Comparison of ENCODE assay signal across 8 cellular contexts in genomic region chr6:73652637-73653570, GRCh38. TPM values are rescaled to one million over a fixed set of nuclear protein-coding genes. Genes with fewer than 3 reads are reported as not detected.
DNase-seq lines count a peak whose midpoint lies in the region; ATAC-seq and TF ChIP-seq lines count a peak whose summit lies in the region.

No MANE protein-coding gene starts in this region.

- peak; percentile 44 for ATAC-seq in HG02610 (IDR thresholded peaks at IDR 0.05; ENCODE audit: unreplicated experiment)

- peak overlapping the region; percentile 65 for H2AFZ ChIP-seq in SU-DHL-6 (ENCODE audit: low read depth, low read length, severe bottlenecking)

- H3K27ac ChIP-seq in SU-DHL-6 (ENCODE audit: low read depth, low read length) (peak overlapping the region; percentile 86), left ventricle myocardium inferior (replicated peaks) (peak overlapping the region; percentile 99), prostate gland (peak overlapping the region; percentile 98)

- TF ChIP-seq CTCF in GM12865 (IDR thresholded peaks at IDR 0.05; ENCODE audit: insufficient read depth, low read depth, low read length, missing control alignments) (peak; percentile 18), NB4 (IDR thresholded peaks at IDR 0.05; ENCODE audit: low read depth, low read length) (peak; percentile 27), SU-DHL-6 (IDR thresholded peaks at IDR 0.05; ENCODE audit: insufficient read depth, low read length, poor library complexity, severe bottlenecking) (peak; percentile 19), left ventricle myocardium inferior (IDR thresholded peaks at IDR 0.05; ENCODE audit: borderline replicate concordance) (peak; percentile 55), prostate gland (IDR thresholded peaks at IDR 0.05) (peak in 3 of 4 experiments; percentile 5 to 68 (median 45))

- TF ChIP-seq POLR2A in NB4 (IDR thresholded peaks at IDR 0.05; ENCODE audit: extremely low read depth, insufficient read length) (no peak), prostate gland (IDR thresholded peaks at IDR 0.05) (no peak)

- peaks cover 26% of the 10 kb centered on the region for H3F3A ChIP-seq in SU-DHL-6 (ENCODE audit: insufficient read depth)

- H3K9ac ChIP-seq in SU-DHL-6 (ENCODE audit: low read length), result peak overlapping the region; percentile 92

- H3K4me3 ChIP-seq in GM12865 (ENCODE audit: low read depth, low read length), result peak overlapping the region; percentile 98
- peak overlapping the region; percentile 67 for H3K4me3 ChIP-seq in NB4 (ENCODE audit: low read depth, low read length)
- H3K4me3 ChIP-seq in SU-DHL-6 (ENCODE audit: insufficient read depth, low read length, poor library complexity, severe bottlenecking), result peak overlapping the region; percentile 63
- H3K4me3 ChIP-seq in left ventricle myocardium inferior, result peak overlapping the region; percentile 100
- peak overlapping the region; percentile 98 to 100 for H3K4me3 ChIP-seq in prostate gland

- H3K4me2 ChIP-seq in SU-DHL-6 (ENCODE audit: low read depth, low read length, poor library complexity, severe bottlenecking), result peak overlapping the region; percentile 100

- H3K27me3 ChIP-seq in SU-DHL-6 (ENCODE audit: low read length) (no peaks in the 10 kb centered on the region), left ventricle myocardium inferior (ENCODE audit: low read depth) (no peaks in the 10 kb centered on the region), prostate gland (replicated peaks; ENCODE audit: insufficient read depth) (no peaks in the 10 kb centered on the region)

- H3K36me3 ChIP-seq in SU-DHL-6 (ENCODE audit: low read length) (no peaks in the 10 kb centered on the region), left ventricle myocardium inferior (peaks cover 17% of the 10 kb centered on the region), prostate gland (no peaks in the 10 kb centered on the region)

- peak; percentile 88 for DNase-seq in GM12865 (ENCODE audit: low read depth)
- peak; percentile 86 for DNase-seq in NB4 (ENCODE audit: low read depth)
- peak in 48 of 56 donors; percentile 6 to 70 (median 46) for DNase-seq in amygdala (lab: John Stamatoyannopoulos, UW)
- peak; percentile 43 for DNase-seq in left ventricle myocardium inferior
- peak; percentile 64 for DNase-seq in prostate gland (ENCODE audit: low spot score)
- no peak for DNase-seq in GOT3 (lab: John Stamatoyannopoulos, UW)

- H3K79me2 ChIP-seq in SU-DHL-6 (ENCODE audit: insufficient read depth, low read length), result peaks cover 13% of the 10 kb centered on the region

- H3K9me2 ChIP-seq in SU-DHL-6 (replicated peaks; ENCODE audit: insufficient read depth, low read length), result no peaks in the 10 kb centered on the region

- H3K9me3 ChIP-seq in SU-DHL-6 (ENCODE audit: insufficient read depth, low read length) (no peaks in the 10 kb centered on the region), left ventricle myocardium inferior (replicated peaks) (no peaks in the 10 kb centered on the region), prostate gland (no peaks in the 10 kb centered on the region)

- H3K4me1 ChIP-seq in left ventricle myocardium inferior, result peaks cover 33% of the 10 kb centered on the region
- no peaks in the 10 kb centered on the region for H3K4me1 ChIP-seq in prostate gland (replicated peaks)

- H4K20me1 ChIP-seq in SU-DHL-6 (ENCODE audit: low read depth, low read length), result no peaks in the 10 kb centered on the region

- 2% methylated on average over 32 of the region's 32 CpGs for WGBS in prostate gland

- intact Hi-C loops in left ventricle myocardium inferior (cut with micrococcal nuclease), result no loop called here
- intact Hi-C loops in prostate gland (cut with DNase I), result no loop called here

RNA-seq across cellular contexts. Expression of gene SLC17A5, which starts 0.9 kb away (rescaled TPM):
- total RNA-seq in left ventricle myocardium inferior (5.3 TPM), prostate gland (10 to 100 TPM; 17.9 to 32.3 TPM)

RNA-seq across cellular contexts. Expression of gene CD109, which starts 43.1 kb away (rescaled TPM):
- total RNA-seq in left ventricle myocardium inferior, result 9.1 TPM
- total RNA-seq in prostate gland, result 1 to 10 TPM; 6.0 to 8.1 TPM
